In the genomic region with DNA sequence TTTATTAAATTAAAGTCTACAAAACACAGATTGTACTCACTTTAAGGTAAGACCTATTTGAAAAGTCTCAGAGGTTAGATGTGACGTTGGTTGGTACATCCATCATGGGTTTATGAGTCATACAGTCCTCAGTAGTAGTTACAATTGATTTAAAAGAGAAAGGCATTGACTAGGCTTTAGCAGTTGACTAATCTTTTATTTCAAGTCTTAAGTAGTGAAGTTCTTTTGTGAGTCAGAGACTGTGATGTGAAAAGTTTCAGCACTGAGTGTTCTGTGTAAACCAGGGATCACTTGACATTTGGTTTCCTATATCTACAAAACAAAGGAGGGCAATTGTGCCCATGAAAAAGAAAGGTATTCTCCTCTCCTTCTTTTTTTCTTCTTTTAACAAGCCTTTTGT, we compare ENCODE assay signal across 10 cellular contexts.
A peak's percentile ranks its signal among the peaks of the same experiment; 100 is the strongest.
DNase-seq lines count a peak whose midpoint lies in the region; ATAC-seq and TF ChIP-seq lines count a peak whose summit lies in the region.
"Had no signal": no experiment of that assay in that cellular context is flagged by ENCODE, and none has a peak within 500 bp of the region (broad histone marks: within the 10 kb centered on the region; RNA-seq: fewer than 3 reads in every experiment).

No MANE protein-coding gene starts in this region.

- DNase-seq in GM03348 (ENCODE audit: low spot score) (peak; percentile 0), cardiac fibroblast (ENCODE audit: low read depth in 2 of 2) (peak; percentile 13 to 72), myocyte (ENCODE audit: low read depth) (peak; percentile 32), coronary artery (ENCODE audit: low spot score) (no peak), MG63 (no peak), psoas muscle (no peak)
- DNase-seq: activated CD4-positive, alpha-beta T cell treated with anti-CD3 and anti-CD28 coated beads, Interleukin-2, amount 50 U/mL, for 4 hours; amygdala had no signal

- no peak for TF ChIP-seq CTCF in cardiac fibroblast (IDR thresholded peaks at IDR 0.05; ENCODE audit: low read depth, low read length)
- no peak for TF ChIP-seq CTCF in coronary artery (IDR thresholded peaks at IDR 0.05)
- no peak for TF ChIP-seq CTCF in psoas muscle (IDR thresholded peaks at IDR 0.05)

- 0 out of 2 replicates have a peak overlapping the region, but pooled peaks have one; percentile 32 for H3K4me3 ChIP-seq in HUES48 (ENCODE audit: low read depth, low read length)
- H3K4me3 ChIP-seq in cardiac fibroblast (replicated peaks in 1 of 2; ENCODE audit: low read depth in 2 of 2, low read length in 2 of 2), result no peak overlapping the region
- H3K4me3 ChIP-seq in coronary artery, result no peak overlapping the region
- no peak overlapping the region for H3K4me3 ChIP-seq in MG63
- no peak overlapping the region for H3K4me3 ChIP-seq in psoas muscle
- H3K4me3 ChIP-seq: gastroesophageal sphincter had no signal

- 28 to 52% (median 35%) methylated on average over 1 of the region's 1 CpG for WGBS in psoas muscle, 3 donors

- H3K9me3 ChIP-seq in HUES48 (ENCODE audit: control insufficient read depth, insufficient read depth, low read length) (no peaks in the 10 kb centered on the region), MG63 (no peaks in the 10 kb centered on the region), psoas muscle (no peaks in the 10 kb centered on the region)
- H3K9me3 ChIP-seq: gastroesophageal sphincter had no signal

- no peak for ATAC-seq in psoas muscle
- ATAC-seq: gastroesophageal sphincter had no signal

- H3K36me3 ChIP-seq in HUES48 (ENCODE audit: control insufficient read depth, insufficient read depth, low read length) (no peaks in the 10 kb centered on the region), MG63 (no peaks in the 10 kb centered on the region), psoas muscle (ENCODE audit: insufficient read depth in 1 of 2, low read depth in 1 of 2) (no peaks in the 10 kb centered on the region)
- H3K36me3 ChIP-seq: gastroesophageal sphincter had no signal

- peak overlapping the region; percentile 42; the same call in 1 of the 2 replicates for H3K9ac ChIP-seq in HUES48 (ENCODE audit: low read depth, low read length)

- peaks cover 32% of the 10 kb centered on the region for H3K4me1 ChIP-seq in HUES48 (ENCODE audit: control insufficient read depth, insufficient read depth, low read length)
- no peaks in the 10 kb centered on the region for H3K4me1 ChIP-seq in psoas muscle
- H3K4me1 ChIP-seq: gastroesophageal sphincter had no signal

- H3K27me3 ChIP-seq in HUES48 (ENCODE audit: control insufficient read depth, insufficient read depth, low read length) (no peaks in the 10 kb centered on the region), MG63 (no peaks in the 10 kb centered on the region), psoas muscle (ENCODE audit: insufficient read depth in 3 of 3, low read length in 2 of 3) (no peaks in the 10 kb centered on the region)
- H3K27me3 ChIP-seq: gastroesophageal sphincter had no signal

- H3K27ac ChIP-seq in HUES48 (ENCODE audit: low read depth, low read length) (peak overlapping the region; percentile 99), coronary artery (no peak overlapping the region), psoas muscle (no peak overlapping the region)
- H3K27ac ChIP-seq: gastroesophageal sphincter had no signal

- intact Hi-C loops in psoas muscle (cut with DNase I), result no loop called here

Comparison
In these comparisons a context has a peak if more than half of its experiments do, and no peak if none do; other contexts are left out.
1. DNase-seq: peak in GM03348 (single experiment), cardiac fibroblast (2 of 2) and myocyte (single experiment); none in coronary artery (single experiment), MG63 (single experiment) and psoas muscle (0 of 2).